Comparison of ENCODE assay signal across 1 cellular context in the genomic region with DNA sequence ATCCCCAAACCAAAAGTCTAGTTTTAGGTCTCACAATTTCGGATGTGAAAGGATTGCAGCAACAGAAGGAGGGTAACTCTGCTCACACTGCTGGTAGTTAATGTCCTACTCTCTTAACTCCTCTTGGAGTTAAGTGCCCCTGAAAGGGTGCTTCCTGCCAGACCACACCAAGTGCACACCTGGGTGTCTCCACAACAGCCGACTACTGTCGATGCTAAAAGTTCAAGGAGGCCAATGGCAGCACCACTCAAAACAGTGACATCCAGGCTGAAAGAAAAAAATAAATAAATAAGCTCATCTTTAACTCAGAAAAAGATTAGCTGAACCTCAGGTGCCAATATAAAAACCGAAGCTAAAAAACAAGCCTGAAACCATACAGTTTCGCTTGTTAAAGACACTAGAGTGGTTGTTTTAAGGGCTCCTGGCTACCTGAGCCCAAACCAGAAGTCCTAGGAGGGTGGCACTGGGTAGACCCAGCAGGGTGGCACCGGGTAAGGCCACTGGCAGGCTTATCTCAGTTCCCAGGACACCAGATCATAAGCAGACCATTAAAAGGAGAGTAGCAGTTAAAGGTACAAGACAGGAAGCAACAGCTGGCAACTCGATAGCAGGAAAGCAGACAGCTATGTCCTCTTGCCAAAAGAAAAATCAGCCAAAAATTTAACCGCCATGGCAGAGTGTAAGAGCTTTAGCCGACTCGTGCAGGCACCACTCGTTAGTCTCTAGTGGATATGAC.
TF ChIP-seq lines count a peak whose summit lies in the region.

No MANE protein-coding gene starts in this region.

TF ChIP-seq in GM23338, 12 proteins besides CTCF, POLR2A, EP300 and RAD21:
- TF ChIP-seq EZH2 (IDR thresholded peaks at IDR 0.05; ENCODE audit: low read depth, unreplicated experiment): no peak
- TF ChIP-seq ZNF331 (CRISPR knock-in tag; IDR thresholded peaks at IDR 0.05; ENCODE audit: low read depth): no peak
